In genomic region chr14:99621948-99622347, GRCh38 we compare ENCODE assay signal across 23 cellular contexts. TPM values are rescaled to one million over a fixed set of nuclear protein-coding genes. Genes with fewer than 3 reads are reported as not detected.
"Had no signal": no experiment of that assay in that cellular context is flagged by ENCODE, and none has a peak within 500 bp of the region (broad histone marks: within the 10 kb centered on the region; RNA-seq: fewer than 3 reads in every experiment).

No MANE protein-coding gene starts in this region.

- H3K4me3 ChIP-seq: left lung, thyroid gland had no signal

- H3K9me3 ChIP-seq: left lung, thyroid gland had no signal

- ATAC-seq: activated naive CD8-positive, alpha-beta T cell treated with anti-CD3 and anti-CD28 coated beads, Interleukin-2, amount 50 U/mL, for 24 hours; activated T-cell treated with anti-CD3 and anti-CD28 coated beads, Interleukin-2, amount 50 U/mL, for 4 hours; foreskin keratinocyte; left lung had no signal

- H3K27me3 ChIP-seq: foreskin keratinocyte, thyroid gland had no signal

- DNase-seq: activated CD4-positive, alpha-beta T cell treated with anti-CD3 and anti-CD28 coated beads, Interleukin-2, amount 10 ng/mL, durations not matched to agents 7 days and 5 days; activated CD4-positive, CD25-positive, alpha-beta regulatory T cell; activated CD8-positive, alpha-beta memory T cell treated with anti-CD3 and anti-CD28 coated beads, Interleukin-2, amount 50 U/mL, for 4 hours; activated naive CD4-positive, alpha-beta T cell treated with anti-CD3 and anti-CD28 coated beads, Interleukin-2, amount 10 ng/mL, durations not matched to agents 7 days and 5 days; activated naive CD8-positive, alpha-beta T cell treated with anti-CD3 and anti-CD28 coated beads, Interleukin-2, amount 50 U/mL, for 24 hours; activated T-cell treated with anti-CD3 and anti-CD28 coated beads, Interleukin-2, amount 50 U/mL, for 4 hours; anterior cingulate cortex; cerebellar nuclear complex; effector CD4-positive, alpha-beta T cell; hypothalamus; left lung; nephron progenitor cell; nucleus accumbens; stimulated activated CD4-positive, alpha-beta T cell treated with anti-CD3 and anti-CD28 coated beads, Interleukin-12 subunit alpha, Interleukin-12 subunit beta, amount 100 ng/mL, for 4 hours; stimulated activated CD4-positive, alpha-beta T cell treated with anti-CD3 and anti-CD28 coated beads, Interleukin-1b, Interleukin-23, amount 100 ng/mL, for 48 hours; stimulated activated CD8-positive, alpha-beta memory T cell treated with anti-CD3 and anti-CD28 coated beads, Interleukin-4, amount 100 ng/mL, for 48 hours; stimulated activated naive CD4-positive, alpha-beta T cell; T-helper 1 cell; T1000; thyroid gland had no signal

- FAIRE-seq: kidney, urothelium cell line had no signal

- H3K27ac ChIP-seq: foreskin keratinocyte, left lung, thyroid gland had no signal

- H3K4me1 ChIP-seq: thyroid gland had no signal

- H3K36me3 ChIP-seq: left lung, thyroid gland had no signal

RNA-seq across cellular contexts. Expression of gene HHIPL1, which starts 23.0 kb away (rescaled TPM):
- total RNA-seq: activated T-cell treated with anti-CD3 and anti-CD28 coated beads, Interleukin-2, amount 50 U/mL, for 4 hours had no signal
